ENCODE assay signal across 8 cellular contexts in genomic region chr1:161524742-161525250, GRCh38. TPM values are rescaled to one million over a fixed set of nuclear protein-coding genes. Genes with fewer than 3 reads are reported as not detected.
DNase-seq lines count a peak whose midpoint lies in the region; ATAC-seq and TF ChIP-seq lines count a peak whose summit lies in the region.
"Not testable (repeated sequence)": the region's sequence is repeated elsewhere in the genome, so short reads cannot be mapped to it uniquely, and the experiment has no call there.

No MANE protein-coding gene starts in this region.

- peak overlapping the region in 1 of 2 donors; percentile 94 for H3K27ac Mint-ChIP-seq in activated naive CD4-positive, alpha-beta T cell treated with anti-CD3 and anti-CD28 coated beads, Interleukin-2, amount 50 U/mL, for 72 hours

- not testable (repeated sequence) for H3K9me3 ChIP-seq in AG04450 (ENCODE audit: control insufficient read depth, insufficient read depth, low read length); Panc1 (ENCODE audit: control insufficient read depth, insufficient read depth, low read depth, low read length); esophagus squamous epithelium; lower lobe of right lung; skeletal muscle tissue (ENCODE audit: control insufficient read depth in 3 of 3, low read length in 3 of 3)

- H3K27ac ChIP-seq in AG04450 (ENCODE audit: low read depth, low read length); Panc1 (ENCODE audit: low read length); skeletal muscle tissue (ENCODE audit: low read depth, low read length): not testable (repeated sequence)
- H3K27ac ChIP-seq in esophagus squamous epithelium (peak overlapping the region; percentile 31 to 78 (median 50)), lower lobe of right lung (peak overlapping the region; percentile 65)

- not testable (repeated sequence) for DNase-seq in AG04450 (ENCODE audit: low read depth, low spot score); Panc1 (ENCODE audit: low read depth, low spot score); activated naive CD4-positive, alpha-beta T cell treated with anti-CD3 and anti-CD28 coated beads, Interleukin-2, amount 50 U/mL, for 72 hours (ENCODE audit: low spot score in 2 of 2); esophagus squamous epithelium (lab: John Stamatoyannopoulos, UW); lower lobe of right lung

- not testable (repeated sequence) for BruUV-seq in Panc1 (replicated peaks; lab: Mats Ljungman, UMichigan)

- in situ Hi-C loops in Panc1 (cut with HindIII; ENCODE audit: low pct_unique_long_range_greater_than_20kb, low sequenced_read_pairs), result loop anchor here (25.0 kb wide), 1 partner anchor 213 kb away; the partner anchor contains the start of gene DUSP12

- H3K4me1 ChIP-seq in Panc1 (ENCODE audit: control insufficient read depth, insufficient read depth, low read length); lower lobe of right lung; skeletal muscle tissue (ENCODE audit: control insufficient read depth in 3 of 3, insufficient read depth in 3 of 3, low read length in 3 of 3): not testable (repeated sequence)
- H3K4me1 ChIP-seq in esophagus squamous epithelium, result peaks cover 0 to 13% (median 0%) of the 10 kb centered on the region in 3 donors

- not testable (repeated sequence) for H3K36me3 ChIP-seq in Panc1 (ENCODE audit: control insufficient read depth, insufficient read depth, low read length); esophagus squamous epithelium; lower lobe of right lung; skeletal muscle tissue (ENCODE audit: control insufficient read depth in 3 of 3, insufficient read depth in 3 of 3, low read length in 3 of 3)

- CTCF ChIA-PET in AG04450 (lab: Charles Lee), result interaction anchor here (1.6 kb wide), 1 partner anchor 38 kb away, joined by 6 read pairs; no protein-coding TSS in a partner anchor
- CTCF ChIA-PET in Panc1 (lab: Charles Lee), result not testable (repeated sequence)

- TF ChIP-seq CTCF in AG04450 (IDR thresholded peaks at IDR 0.05; ENCODE audit: low read depth, low read length); Panc1 (IDR thresholded peaks at IDR 0.05); esophagus squamous epithelium (IDR thresholded peaks at IDR 0.05); lower lobe of right lung (IDR thresholded peaks at IDR 0.05): not testable (repeated sequence)

- POLR2A ChIA-PET in AG04450 (lab: Yijun Ruan, JAX), result interaction anchor here (1.3 kb wide), 1 partner anchor 30 kb away, joined by 3 read pairs; no protein-coding TSS in a partner anchor
- POLR2A ChIA-PET in Panc1 (lab: Charles Lee), result not testable (repeated sequence)

- H3K9ac ChIP-seq in skeletal muscle tissue (ENCODE audit: low read depth in 1 of 3, low read length in 3 of 3), result not testable (repeated sequence)

- not testable (repeated sequence) for H3K36me3 Mint-ChIP-seq in activated naive CD4-positive, alpha-beta T cell treated with anti-CD3 and anti-CD28 coated beads, Interleukin-2, amount 50 U/mL, for 72 hours

- H3K27me3 ChIP-seq in AG04450 (ENCODE audit: control insufficient read depth, insufficient read depth, low read length); Panc1 (ENCODE audit: control insufficient read depth, insufficient read depth, low read length); esophagus squamous epithelium; lower lobe of right lung (ENCODE audit: low read depth); skeletal muscle tissue (ENCODE audit: control insufficient read depth in 3 of 3, insufficient read depth in 3 of 3, low read length in 3 of 3): not testable (repeated sequence)

- ATAC-seq in GM19035 (IDR thresholded peaks at IDR 0.05; ENCODE audit: unreplicated experiment), result peak; percentile 33
- peak; percentile 20 for ATAC-seq in HG02884 (IDR thresholded peaks at IDR 0.05; ENCODE audit: unreplicated experiment)
- ATAC-seq in Panc1, result peak; percentile 82
- peak; percentile 36 to 37 for ATAC-seq in activated naive CD4-positive, alpha-beta T cell treated with anti-CD3 and anti-CD28 coated beads, Interleukin-2, amount 50 U/mL, for 72 hours
- ATAC-seq in lower lobe of right lung, result peak; percentile 77 to 79

- not testable (repeated sequence) for TF ChIP-seq POLR2A in esophagus squamous epithelium (IDR thresholded peaks at IDR 0.05)

- intact Hi-C loops in Panc1 (cut with micrococcal nuclease; ENCODE audit: unreplicated experiment); esophagus squamous epithelium (cut with DNase I); lower lobe of right lung (cut with DNase I): not testable (repeated sequence)

- H3K4me3 ChIP-seq in AG04450 (ENCODE audit: low read depth, low read length) (peak overlapping the region; percentile 49), Panc1 (ENCODE audit: low read depth in 2 of 2, low read length in 2 of 2) (peak overlapping the region; percentile 46 to 72), esophagus squamous epithelium (peak overlapping the region; percentile 57 to 81 (median 66)), lower lobe of right lung (peak overlapping the region; percentile 74), skeletal muscle tissue (ENCODE audit: low read length in 3 of 3) (peak overlapping the region; percentile 54 to 65 (median 54))

- H3K9me3 Mint-ChIP-seq in activated naive CD4-positive, alpha-beta T cell treated with anti-CD3 and anti-CD28 coated beads, Interleukin-2, amount 50 U/mL, for 72 hours, result not testable (repeated sequence)

- 30% methylated on average over 2 of the region's 53 CpGs; no CpG with 5 or more reads in 1 of the 2 donors for WGBS in esophagus squamous epithelium, 2 donors

RNA-seq across cellular contexts. Expression of gene HSPA6, which starts 0.5 kb away (rescaled TPM):
- 0.27 and 0.63 TPM in 2 replicates for polyA plus RNA-seq in AG04450 (2011; rRNA removed)
- 0.56 TPM in 1 of 2 replicates, not detected in the other for polyA minus RNA-seq in AG04450 (2011; rRNA and poly(A)+ RNA removed)
- total RNA-seq in Panc1 (2021; ENCODE audit: unreplicated experiment) (0.44 TPM), esophagus squamous epithelium (1 to 10 TPM; 1.3 to 4.2 (median 3.2) TPM), lower lobe of right lung (13.0 TPM), skeletal muscle tissue (0.52 TPM)
- polyA plus RNA-seq in Panc1 (2012; ENCODE audit: insufficient read length), result 0.42 TPM
- under 1 TPM; 0.31 to 0.61 TPM for total RNA-seq in activated naive CD4-positive, alpha-beta T cell treated with anti-CD3 and anti-CD28 coated beads, Interleukin-2, amount 50 U/mL, for 72 hours

RNA-seq across cellular contexts. Expression of gene FCGR2A, which starts 19.5 kb away (rescaled TPM):
- 2.0 and 2.3 TPM in 2 replicates for polyA plus RNA-seq in AG04450 (2011; rRNA removed)
- polyA minus RNA-seq in AG04450 (2011; rRNA and poly(A)+ RNA removed), result 0.83 and 1.4 TPM in 2 replicates
- total RNA-seq in Panc1 (2021; ENCODE audit: unreplicated experiment), result 0.28 TPM
- polyA plus RNA-seq in Panc1 (2012; ENCODE audit: insufficient read length), result not detected
- under 1 TPM in 1 of 2 donors, not detected in 1; 0.49 TPM for total RNA-seq in activated naive CD4-positive, alpha-beta T cell treated with anti-CD3 and anti-CD28 coated beads, Interleukin-2, amount 50 U/mL, for 72 hours
- 10 to 100 TPM in 2 of 4 donors, 1 to 10 TPM in 2; 4.3 to 33.9 (median 19.6) TPM for total RNA-seq in esophagus squamous epithelium
- total RNA-seq in lower lobe of right lung, result 223 TPM
- 12.0 TPM for total RNA-seq in skeletal muscle tissue

RNA-seq across cellular contexts. Expression of gene FCGR3A, which starts 24.8 kb away (rescaled TPM):
- polyA plus RNA-seq in AG04450 (2011; rRNA removed), result not detected in 2 replicates
- not detected in 2 replicates for polyA minus RNA-seq in AG04450 (2011; rRNA and poly(A)+ RNA removed)
- total RNA-seq in Panc1 (2021; ENCODE audit: unreplicated experiment) (0.13 TPM), esophagus squamous epithelium (10 to 100 TPM in 1 of 4 donors, 1 to 10 TPM in 2, under 1 TPM in 1; 0.23 to 15.5 (median 1.9) TPM), lower lobe of right lung (323 TPM), skeletal muscle tissue (1.6 TPM)
- polyA plus RNA-seq in Panc1 (2012; ENCODE audit: insufficient read length), result not detected
- total RNA-seq in activated naive CD4-positive, alpha-beta T cell treated with anti-CD3 and anti-CD28 coated beads, Interleukin-2, amount 50 U/mL, for 72 hours, result under 1 TPM; 0.16 to 0.59 TPM

Comparison
In these comparisons a context has a peak if more than half of its experiments do, and no peak if none do; other contexts are left out.
1. ATAC-seq: peak in every context shown above with its lines; median percentile 82 in Panc1; 78 in lower lobe of right lung; 36 in activated naive CD4-positive, alpha-beta T cell treated with anti-CD3 and anti-CD28 coated beads, Interleukin-2, amount 50 U/mL, for 72 hours; 33 in GM19035; 20 in HG02884.
2. RNA of gene FCGR3A, which starts 24.8 kb away (total RNA-seq): 323 TPM in lower lobe of right lung (single experiment); 0.23 to 15.5 TPM in esophagus squamous epithelium, 1.6 TPM in skeletal muscle tissue (single experiment), 0.16 to 0.59 TPM in activated naive CD4-positive, alpha-beta T cell treated with anti-CD3 and anti-CD28 coated beads, Interleukin-2, amount 50 U/mL, for 72 hours and 0.13 TPM in Panc1 (single experiment); every median in the first group is over 10 times any median in the second.
3. Peak in every context shown above with its lines, with median percentiles within 50 percentile points of each other: H3K4me3 ChIP-seq.